ENCODE assay signal across 17 cellular contexts in genomic region chr7:51009716-51010496, GRCh38.
A peak's percentile ranks its signal among the peaks of the same experiment; 100 is the strongest.
DNase-seq lines count a peak whose midpoint lies in the region; FAIRE-seq and TF ChIP-seq lines count a peak whose summit lies in the region.
"Had no signal": no experiment of that assay in that cellular context is flagged by ENCODE, and none has a peak within 500 bp of the region (broad histone marks: within the 10 kb centered on the region; RNA-seq: fewer than 3 reads in every experiment).

No MANE protein-coding gene starts in this region.

- TF ChIP-seq EP300 in stomach (IDR thresholded peaks at IDR 0.05), result no peak

- intact Hi-C loops in stomach (cut with DNase I; ENCODE audit: low total_unique reads), result no loop called here

- no peaks in the 10 kb centered on the region for H3K27me3 ChIP-seq in neuronal stem cell (ENCODE audit: control insufficient read depth in 3 of 3, insufficient read depth in 3 of 3, low read depth in 1 of 3, low read length in 3 of 3)
- no peaks in the 10 kb centered on the region for H3K27me3 ChIP-seq in stomach
- H3K27me3 ChIP-seq in CD8-positive, alpha-beta memory T cell (ENCODE audit: insufficient read depth, low read length, poor library complexity, severe bottlenecking), result no peaks in the 10 kb centered on the region
- H3K27me3 ChIP-seq: vagina had no signal

- no peak overlapping the region for H4K91ac ChIP-seq in neuronal stem cell (ENCODE audit: low read depth, low read length, poor library complexity)

- CTCF ChIA-PET in CD8-positive, alpha-beta memory T cell (lab: Charles Lee), result no interaction called here

- no peaks in the 10 kb centered on the region for H3K36me3 ChIP-seq in neuronal stem cell (replicated peaks in 1 of 2; ENCODE audit: control insufficient read depth in 2 of 2, insufficient read depth in 2 of 2, low read length in 2 of 2)
- H3K36me3 ChIP-seq in stomach, result no peaks in the 10 kb centered on the region
- no peaks in the 10 kb centered on the region for H3K36me3 ChIP-seq in CD8-positive, alpha-beta memory T cell (ENCODE audit: insufficient read depth, low read length)
- H3K36me3 ChIP-seq: prostate gland, vagina had no signal

- peak overlapping the region; percentile 66 for H3K18ac ChIP-seq in neuronal stem cell (ENCODE audit: low read length)

- H2AFZ ChIP-seq in neuronal stem cell (ENCODE audit: low read length), result no peak overlapping the region

- H3K9me3 ChIP-seq in neuronal stem cell (replicated peaks in 1 of 2; ENCODE audit: control insufficient read depth in 2 of 2, insufficient read depth in 1 of 2, low read depth in 1 of 2, low read length in 2 of 2), result peaks cover 0 to 3% of the 10 kb centered on the region in 2 donors
- H3K9me3 ChIP-seq in stomach, result no peaks in the 10 kb centered on the region
- no peaks in the 10 kb centered on the region for H3K9me3 ChIP-seq in CD8-positive, alpha-beta memory T cell (ENCODE audit: low read length)
- H3K9me3 ChIP-seq: prostate gland, vagina had no signal

- peaks cover 0 to 2% (median 0%) of the 10 kb centered on the region in 5 donors for H3K9me3 Mint-ChIP-seq in CD8-positive, alpha-beta memory T cell
- H3K9me3 Mint-ChIP-seq: activated naive CD4-positive, alpha-beta T cell treated with anti-CD3 and anti-CD28 coated beads, Interleukin-2, amount 50 U/mL, for 24 hours; CD4-positive, alpha-beta memory T cell had no signal

- H2AK5ac ChIP-seq in neuronal stem cell (ENCODE audit: low read depth, low read length), result no peak overlapping the region

- H2BK120ac ChIP-seq in neuronal stem cell (ENCODE audit: low read depth, low read length), result no peak overlapping the region

- no peak for TF ChIP-seq POLR2A in stomach (IDR thresholded peaks at IDR 0.05)

- no peak overlapping the region for H3K4me3 Mint-ChIP-seq in CD8-positive, alpha-beta memory T cell
- H3K4me3 Mint-ChIP-seq: activated naive CD4-positive, alpha-beta T cell treated with anti-CD3 and anti-CD28 coated beads, Interleukin-2, amount 50 U/mL, for 24 hours; CD4-positive, alpha-beta memory T cell had no signal

- POLR2A ChIA-PET in CD8-positive, alpha-beta memory T cell (lab: Charles Lee), result no interaction called here

- DNase-seq in ELF-1 (ENCODE audit: low read depth, low spot score), result peak; percentile 69
- DNase-seq in RCC 7860 (ENCODE audit: low spot score), result peak; percentile 67
- peak; percentile 86 for DNase-seq in fibroblast of mammary gland (ENCODE audit: low read depth)
- DNase-seq in neuronal stem cell (ENCODE audit: low spot score), result no peak
- DNase-seq in NCI-H2227 treated with DMSO at 0.1 percent for 48 hours (lab: John Stamatoyannopoulos, UW), result no peak
- no peak for DNase-seq in stomach
- DNase-seq in SIG-M5 treated with dmso at 0.1 percent for 504 hours (lab: John Stamatoyannopoulos, UW; ENCODE audit: unreplicated experiment), result no peak
- DNase-seq in CD8-positive, alpha-beta memory T cell, result no peak
- DNase-seq: activated CD4-positive, alpha-beta T cell treated with anti-CD3 and anti-CD28 coated beads, Interleukin-2, amount 50 U/mL, for 4 hours; CD4-positive, alpha-beta memory T cell; NCI-H524 treated with DMSO at 0.1 percent for 48 hours; SW 1271 had no signal

- H3K36me3 Mint-ChIP-seq in CD8-positive, alpha-beta memory T cell, result no peaks in the 10 kb centered on the region
- H3K36me3 Mint-ChIP-seq: activated naive CD4-positive, alpha-beta T cell treated with anti-CD3 and anti-CD28 coated beads, Interleukin-2, amount 50 U/mL, for 24 hours; CD4-positive, alpha-beta memory T cell had no signal

- no peaks in the 10 kb centered on the region for H3K4me1 ChIP-seq in neuronal stem cell (ENCODE audit: control insufficient read depth in 2 of 2, insufficient read depth in 1 of 2, low read depth in 1 of 2, low read length in 2 of 2)
- no peaks in the 10 kb centered on the region for H3K4me1 ChIP-seq in stomach
- H3K4me1 ChIP-seq in CD8-positive, alpha-beta memory T cell (ENCODE audit: insufficient read depth, low read length), result no peaks in the 10 kb centered on the region
- H3K4me1 ChIP-seq: prostate gland had no signal

- no peak overlapping the region for H3K27ac Mint-ChIP-seq in CD8-positive, alpha-beta memory T cell
- H3K27ac Mint-ChIP-seq: activated naive CD4-positive, alpha-beta T cell treated with anti-CD3 and anti-CD28 coated beads, Interleukin-2, amount 50 U/mL, for 24 hours; CD4-positive, alpha-beta memory T cell had no signal

- TF ChIP-seq CTCF in fibroblast of mammary gland (conservative IDR thresholded peaks at IDR 0.05; ENCODE audit: control insufficient read depth, insufficient read depth, low read depth, low read length) (no peak), stomach (IDR thresholded peaks at IDR 0.05) (no peak)

- no peak overlapping the region for H4K8ac ChIP-seq in neuronal stem cell (ENCODE audit: low read depth, low read length)

- no peak overlapping the region for H2BK12ac ChIP-seq in neuronal stem cell (ENCODE audit: low read length)

- WGBS in neuronal stem cell (ENCODE audit: extremely low coverage in 2 of 2, insufficient read length in 2 of 2, insufficient replicate concordance in 1 of 2), 2 donors, result no CpG with 5 or more reads among the region's 17 CpGs
- WGBS in stomach, 5 donors, result 63 to 72% (median 64%) methylated on average over 14 to 17 of the region's 17 CpGs

- H2BK15ac ChIP-seq in neuronal stem cell (ENCODE audit: low read length), result peak overlapping the region; percentile 61

- no peak overlapping the region for H3K9ac ChIP-seq in neuronal stem cell (ENCODE audit: low read depth, low read length, poor library complexity)

- no peaks in the 10 kb centered on the region for H3K4me1 Mint-ChIP-seq in CD8-positive, alpha-beta memory T cell
- H3K4me1 Mint-ChIP-seq: activated naive CD4-positive, alpha-beta T cell treated with anti-CD3 and anti-CD28 coated beads, Interleukin-2, amount 50 U/mL, for 24 hours; CD4-positive, alpha-beta memory T cell had no signal

- H3K4ac ChIP-seq in neuronal stem cell (ENCODE audit: low read length), result no peak overlapping the region

- H3K4me2 ChIP-seq in neuronal stem cell (ENCODE audit: insufficient read depth, low read length, poor library complexity, severe bottlenecking), result no peak overlapping the region

- no peak overlapping the region for H3K27ac ChIP-seq in neuronal stem cell (replicated peaks; ENCODE audit: low read length)
- no peak overlapping the region for H3K27ac ChIP-seq in stomach
- H3K27ac ChIP-seq in CD8-positive, alpha-beta memory T cell (ENCODE audit: low read depth, low read length), result no peak overlapping the region
- H3K27ac ChIP-seq: prostate gland, vagina had no signal

- no peak overlapping the region for H2BK5ac ChIP-seq in neuronal stem cell (ENCODE audit: low read length)

- peak; percentile 94 for FAIRE-seq in RCC 7860 (lab: Jason Lieb, UNC)
- FAIRE-seq: endometrium, keratinocyte had no signal

- H3K79me1 ChIP-seq in neuronal stem cell (ENCODE audit: low read depth, low read length), result peaks cover 2% of the 10 kb centered on the region

- peaks cover 0 to 7% of the 10 kb centered on the region in 2 donors for H3K27me3 Mint-ChIP-seq in CD8-positive, alpha-beta memory T cell
- H3K27me3 Mint-ChIP-seq: activated naive CD4-positive, alpha-beta T cell treated with anti-CD3 and anti-CD28 coated beads, Interleukin-2, amount 50 U/mL, for 24 hours had no signal

- peak overlapping the region; percentile 31 for H3K23ac ChIP-seq in neuronal stem cell (ENCODE audit: low read depth, low read length, poor library complexity)

- H3K4me3 ChIP-seq in fibroblast of mammary gland (ENCODE audit: control insufficient read depth, low read depth, low read length) (no peak overlapping the region), neuronal stem cell (ENCODE audit: low read length in 2 of 2) (no peak overlapping the region), stomach (no peak overlapping the region)
- H3K4me3 ChIP-seq in CD8-positive, alpha-beta memory T cell (ENCODE audit: low read length), result no peak overlapping the region
- H3K4me3 ChIP-seq: prostate gland, vagina had no signal

- H3K14ac ChIP-seq in neuronal stem cell (ENCODE audit: low read length), result no peak overlapping the region

Comparison
In these comparisons a context has a peak if more than half of its experiments do, and no peak if none do; other contexts are left out.
1. DNase-seq: peak in ELF-1 (single experiment), RCC 7860 (single experiment) and fibroblast of mammary gland (single experiment); none in neuronal stem cell (single experiment), NCI-H2227 treated with DMSO at 0.1 percent for 48 hours (single experiment), stomach (single experiment), SIG-M5 treated with dmso at 0.1 percent for 504 hours (single experiment) and CD8-positive, alpha-beta memory T cell (0 of 5).